ENCODE assay signal across 1 cellular context in the genomic region with DNA sequence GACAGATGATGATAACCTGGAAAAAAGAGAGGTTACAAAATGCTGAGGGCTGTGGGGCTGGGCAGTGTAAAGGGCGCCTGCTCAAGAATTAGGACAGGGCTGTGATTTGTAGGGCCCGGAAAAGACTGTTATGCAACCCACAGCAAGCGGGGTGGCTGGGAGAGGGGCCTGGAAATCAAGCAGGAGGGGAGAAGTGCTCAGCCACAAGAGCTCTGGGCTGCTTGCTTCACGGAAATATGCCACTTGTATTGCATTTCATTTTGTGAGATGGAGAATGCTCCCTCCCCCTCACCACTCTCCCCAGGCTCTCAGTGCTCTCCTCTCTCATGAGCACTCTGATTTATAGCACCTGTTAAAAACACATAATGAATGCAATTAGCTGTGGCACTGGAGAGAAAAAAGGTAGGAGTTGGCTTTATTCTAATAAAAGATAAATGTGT.
A peak's percentile ranks its signal among the peaks of the same experiment; 100 is the strongest.
TF ChIP-seq lines count a peak whose summit lies in the region.

No MANE protein-coding gene starts in this region.

TF ChIP-seq in HEK293, 187 proteins besides CTCF, POLR2A, EP300 and RAD21 (continued from another document):
- 0 out of 2 replicates have a peak, but pooled peaks have one; percentile 61 for TF ChIP-seq ZNF24 (tag by site-specific recombination; IDR thresholded peaks at IDR 0.05)
- peak; percentile 55; the same call in 1 of the 2 replicates for TF ChIP-seq ZNF423 (tag by site-specific recombination; IDR thresholded peaks at IDR 0.05)
- no peak for TF ChIP-seq ZNF658 (tag by site-specific recombination; IDR thresholded peaks at IDR 0.05)
- TF ChIP-seq ZSCAN30 (tag by site-specific recombination; IDR thresholded peaks at IDR 0.05), result 0 out of 2 replicates have a peak, but pooled peaks have one; percentile 51
- peak; percentile 38; the same call in 1 of the 2 replicates for TF ChIP-seq GLIS1 (tag by site-specific recombination; IDR thresholded peaks at IDR 0.05)
- peak; percentile 69; the same call in 1 of the 2 replicates for TF ChIP-seq ZNF664 (tag by site-specific recombination; IDR thresholded peaks at IDR 0.05)
- peak; percentile 52 for TF ChIP-seq IKZF3 (tag by site-specific recombination; IDR thresholded peaks at IDR 0.05)
- TF ChIP-seq ZNF335 (tag by site-specific recombination; conservative IDR thresholded peaks at IDR 0.05), result peak; percentile 66
- TF ChIP-seq REST (tag by site-specific recombination; IDR thresholded peaks at IDR 0.05), result no peak
- TF ChIP-seq SCRT2 (tag by site-specific recombination; IDR thresholded peaks at IDR 0.05), result peak; percentile 64
- TF ChIP-seq BCL11B (tag by site-specific recombination; IDR thresholded peaks at IDR 0.05; ENCODE audit: low read depth), result no peak; the same call in 1 of the 2 replicates
- TF ChIP-seq FEZF1 (tag by site-specific recombination; IDR thresholded peaks at IDR 0.05), result peak; percentile 57; the same call in 1 of the 2 replicates
- peak; percentile 81 for TF ChIP-seq PRDM6 (tag by site-specific recombination; IDR thresholded peaks at IDR 0.05)
- TF ChIP-seq, protein P1, sequence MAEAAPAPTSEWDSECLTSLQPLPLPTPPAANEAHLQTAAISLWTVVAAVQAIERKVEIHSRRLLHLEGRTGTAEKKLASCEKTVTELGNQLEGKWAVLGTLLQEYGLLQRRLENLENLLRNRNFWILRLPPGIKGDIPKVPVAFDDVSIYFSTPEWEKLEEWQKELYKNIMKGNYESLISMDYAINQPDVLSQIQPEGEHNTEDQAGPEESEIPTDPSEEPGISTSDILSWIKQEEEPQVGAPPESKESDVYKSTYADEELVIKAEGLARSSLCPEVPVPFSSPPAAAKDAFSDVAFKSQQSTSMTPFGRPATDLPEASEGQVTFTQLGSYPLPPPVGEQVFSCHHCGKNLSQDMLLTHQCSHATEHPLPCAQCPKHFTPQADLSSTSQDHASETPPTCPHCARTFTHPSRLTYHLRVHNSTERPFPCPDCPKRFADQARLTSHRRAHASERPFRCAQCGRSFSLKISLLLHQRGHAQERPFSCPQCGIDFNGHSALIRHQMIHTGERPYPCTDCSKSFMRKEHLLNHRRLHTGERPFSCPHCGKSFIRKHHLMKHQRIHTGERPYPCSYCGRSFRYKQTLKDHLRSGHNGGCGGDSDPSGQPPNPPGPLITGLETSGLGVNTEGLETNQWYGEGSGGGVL (tag by site-specific recombination; IDR thresholded peaks at IDR 0.05), result peak; percentile 30; the same call in 1 of the 2 replicates
- TF ChIP-seq ZNF341 (tag by site-specific recombination; IDR thresholded peaks at IDR 0.05; ENCODE audit: low read depth), result 0 out of 2 replicates have a peak, but pooled peaks have one; percentile 31
- no peak for TF ChIP-seq ZNF148 (tag by site-specific recombination; IDR thresholded peaks at IDR 0.05; ENCODE audit: borderline replicate concordance)
- no peak for TF ChIP-seq PRDM2 (tag by site-specific recombination; IDR thresholded peaks at IDR 0.05; ENCODE audit: borderline replicate concordance)
- 0 out of 2 replicates have a peak, but pooled peaks have one; percentile 11 for TF ChIP-seq ZNF600 (tag by site-specific recombination; IDR thresholded peaks at IDR 0.05)
- 0 out of 2 replicates have a peak, but pooled peaks have one; percentile 16 for TF ChIP-seq TRIM28 (IDR thresholded peaks at IDR 0.05; ENCODE audit: borderline replicate concordance, low read length)
- TF ChIP-seq SCRT1 (tag by site-specific recombination; IDR thresholded peaks at IDR 0.05; ENCODE audit: borderline replicate concordance), result peak; percentile 73; the same call in 1 of the 2 replicates
- TF ChIP-seq OSR2 (tag by site-specific recombination; IDR thresholded peaks at IDR 0.05), result peak; percentile 69
- TF ChIP-seq, protein P2, sequence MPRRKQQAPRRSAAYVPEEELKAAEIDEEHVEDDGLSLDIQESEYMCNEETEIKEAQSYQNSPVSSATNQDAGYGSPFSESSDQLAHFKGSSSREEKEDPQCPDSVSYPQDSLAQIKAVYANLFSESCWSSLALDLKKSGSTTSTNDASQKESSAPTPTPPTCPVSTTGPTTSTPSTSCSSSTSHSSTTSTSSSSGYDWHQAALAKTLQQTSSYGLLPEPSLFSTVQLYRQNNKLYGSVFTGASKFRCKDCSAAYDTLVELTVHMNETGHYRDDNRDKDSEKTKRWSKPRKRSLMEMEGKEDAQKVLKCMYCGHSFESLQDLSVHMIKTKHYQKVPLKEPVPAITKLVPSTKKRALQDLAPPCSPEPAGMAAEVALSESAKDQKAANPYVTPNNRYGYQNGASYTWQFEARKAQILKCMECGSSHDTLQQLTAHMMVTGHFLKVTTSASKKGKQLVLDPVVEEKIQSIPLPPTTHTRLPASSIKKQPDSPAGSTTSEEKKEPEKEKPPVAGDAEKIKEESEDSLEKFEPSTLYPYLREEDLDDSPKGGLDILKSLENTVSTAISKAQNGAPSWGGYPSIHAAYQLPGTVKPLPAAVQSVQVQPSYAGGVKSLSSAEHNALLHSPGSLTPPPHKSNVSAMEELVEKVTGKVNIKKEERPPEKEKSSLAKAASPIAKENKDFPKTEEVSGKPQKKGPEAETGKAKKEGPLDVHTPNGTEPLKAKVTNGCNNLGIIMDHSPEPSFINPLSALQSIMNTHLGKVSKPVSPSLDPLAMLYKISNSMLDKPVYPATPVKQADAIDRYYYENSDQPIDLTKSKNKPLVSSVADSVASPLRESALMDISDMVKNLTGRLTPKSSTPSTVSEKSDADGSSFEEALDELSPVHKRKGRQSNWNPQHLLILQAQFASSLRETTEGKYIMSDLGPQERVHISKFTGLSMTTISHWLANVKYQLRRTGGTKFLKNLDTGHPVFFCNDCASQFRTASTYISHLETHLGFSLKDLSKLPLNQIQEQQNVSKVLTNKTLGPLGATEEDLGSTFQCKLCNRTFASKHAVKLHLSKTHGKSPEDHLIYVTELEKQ (tag by site-specific recombination; IDR thresholded peaks at IDR 0.05; ENCODE audit: borderline replicate concordance), result no peak
- peak; percentile 21; the same call in 1 of the 2 replicates for TF ChIP-seq SP7 (tag by site-specific recombination; IDR thresholded peaks at IDR 0.05)
- TF ChIP-seq ZBTB44 (tag by site-specific recombination; IDR thresholded peaks at IDR 0.05), result peak; percentile 85
- peak; percentile 87 for TF ChIP-seq WT1 (tag by site-specific recombination; IDR thresholded peaks at IDR 0.05)
- peak; percentile 45; the same call in 1 of the 2 replicates for TF ChIP-seq ZBTB8A (tag by site-specific recombination; IDR thresholded peaks at IDR 0.05)
- TF ChIP-seq ZBTB17 (tag by site-specific recombination; IDR thresholded peaks at IDR 0.05), result 0 out of 2 replicates have a peak, but pooled peaks have one; percentile 34
- no peak for TF ChIP-seq ZNF146 (tag by site-specific recombination; IDR thresholded peaks at IDR 0.05)
- TF ChIP-seq ZNF561 (tag by site-specific recombination; IDR thresholded peaks at IDR 0.05; ENCODE audit: borderline replicate concordance), result 0 out of 2 replicates have a peak, but pooled peaks have one; percentile 42
